22 cellular contexts compared by ENCODE assay signal in the genomic region with DNA sequence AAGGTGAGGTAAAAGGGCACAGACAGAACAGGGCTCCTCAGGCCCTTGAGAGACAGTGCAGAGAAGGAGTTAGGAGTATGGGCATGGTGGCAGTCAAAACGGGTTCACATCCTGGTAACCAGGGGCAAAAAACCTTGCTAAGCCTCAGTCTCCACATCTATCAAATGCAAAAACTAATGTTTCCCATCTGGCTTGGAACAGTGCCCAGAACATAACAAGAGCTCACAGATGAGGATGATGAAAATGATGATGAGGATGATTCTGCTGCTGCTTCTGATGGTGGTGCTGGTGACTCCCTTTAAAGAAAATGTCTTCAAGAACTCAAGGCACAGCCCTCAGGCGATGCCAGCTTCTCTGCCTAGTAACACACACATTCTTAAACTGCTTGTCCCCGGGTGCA. TPM values are rescaled to one million over a fixed set of nuclear protein-coding genes. Genes with fewer than 3 reads are reported as not detected.
"Had no signal": no experiment of that assay in that cellular context is flagged by ENCODE, and none has a peak within 500 bp of the region (broad histone marks: within the 10 kb centered on the region; RNA-seq: fewer than 3 reads in every experiment).

No MANE protein-coding gene starts in this region.

- H3K9ac ChIP-seq: parathyroid adenoma had no signal

- H2AFZ ChIP-seq: parathyroid adenoma had no signal

- H3K9me3 ChIP-seq: body of pancreas, neutrophil, right lobe of liver, testis had no signal

- H3K36me3 ChIP-seq: neutrophil, right lobe of liver had no signal

- H3K79me2 ChIP-seq: parathyroid adenoma had no signal

- H3K4me1 ChIP-seq: body of pancreas, parathyroid adenoma, testis had no signal

- H3K27me3 ChIP-seq: body of pancreas, neutrophil, right lobe of liver, testis had no signal

- H3K27ac ChIP-seq: body of pancreas, dorsolateral prefrontal cortex, neutrophil, parathyroid adenoma, right lobe of liver, testis had no signal

- ATAC-seq: activated CD8-positive, alpha-beta memory T cell treated with anti-CD3 and anti-CD28 coated beads, Interleukin-2, amount 10 ng/mL, durations not matched to agents 7 days and 5 days; activated T-helper 17 cell treated with anti-CD3 and anti-CD28 coated beads, Interleukin-2, amount 50 U/mL, for 72 hours; body of pancreas; left lobe of liver; natural killer cell treated with Interleukin-12 subunit alpha and Interleukin-12 subunit beta and Interleukin-15 and Interleukin-18, amount 100 ng/mL, for 72 hours; right lobe of liver; stimulated activated memory B cell treated with anti-CD40 and anti-IgM and Interleukin-4, amounts not matched to agents 10 μg/mL and 1 μg/mL and 100 μg/mL, for 72 hours had no signal

- DNase-seq: activated B cell treated with CpG ODN at 0.5 μM for 24 hours; activated CD4-positive, alpha-beta memory T cell treated with anti-CD3 and anti-CD28 coated beads, Interleukin-2, amount 10 ng/mL, durations not matched to agents 7 days and 5 days; activated CD4-positive, alpha-beta T cell treated with anti-CD3 and anti-CD28 coated beads for 48 hours; activated CD8-positive, alpha-beta memory T cell treated with anti-CD3 and anti-CD28 coated beads, Interleukin-2, amount 10 ng/mL, durations not matched to agents 7 days and 5 days; activated naive CD4-positive, alpha-beta T cell treated with Interleukin-2 at 50 U/mL for 16 hours; activated naive CD8-positive, alpha-beta T cell treated with anti-CD3 and anti-CD28 coated beads, Interleukin-2, amount 10 ng/mL, durations not matched to agents 7 days and 5 days; activated T-cell treated with anti-CD3 and anti-CD28 coated beads, Interleukin-2, amount 50 U/mL, for 1 hour; body of pancreas; dorsolateral prefrontal cortex; kidney; right lobe of liver; stimulated activated CD4-positive, alpha-beta T cell treated with anti-CD3 and anti-CD28 coated beads, Interleukin-4, amount 100 ng/mL, for 24 hours; testis had no signal

- H3K4me3 ChIP-seq: body of pancreas, dorsolateral prefrontal cortex, lung, right lobe of liver, smooth muscle cell, testis had no signal

- H3K4me2 ChIP-seq: smooth muscle cell had no signal

RNA-seq across cellular contexts. Expression of gene HHIPL2, which starts 24.1 kb away (rescaled TPM):
- total RNA-seq: body of pancreas, cardiac septum, left lobe of liver, smooth muscle cell had no signal
